Comparison of ENCODE assay signal across 18 cellular contexts in the genomic region with DNA sequence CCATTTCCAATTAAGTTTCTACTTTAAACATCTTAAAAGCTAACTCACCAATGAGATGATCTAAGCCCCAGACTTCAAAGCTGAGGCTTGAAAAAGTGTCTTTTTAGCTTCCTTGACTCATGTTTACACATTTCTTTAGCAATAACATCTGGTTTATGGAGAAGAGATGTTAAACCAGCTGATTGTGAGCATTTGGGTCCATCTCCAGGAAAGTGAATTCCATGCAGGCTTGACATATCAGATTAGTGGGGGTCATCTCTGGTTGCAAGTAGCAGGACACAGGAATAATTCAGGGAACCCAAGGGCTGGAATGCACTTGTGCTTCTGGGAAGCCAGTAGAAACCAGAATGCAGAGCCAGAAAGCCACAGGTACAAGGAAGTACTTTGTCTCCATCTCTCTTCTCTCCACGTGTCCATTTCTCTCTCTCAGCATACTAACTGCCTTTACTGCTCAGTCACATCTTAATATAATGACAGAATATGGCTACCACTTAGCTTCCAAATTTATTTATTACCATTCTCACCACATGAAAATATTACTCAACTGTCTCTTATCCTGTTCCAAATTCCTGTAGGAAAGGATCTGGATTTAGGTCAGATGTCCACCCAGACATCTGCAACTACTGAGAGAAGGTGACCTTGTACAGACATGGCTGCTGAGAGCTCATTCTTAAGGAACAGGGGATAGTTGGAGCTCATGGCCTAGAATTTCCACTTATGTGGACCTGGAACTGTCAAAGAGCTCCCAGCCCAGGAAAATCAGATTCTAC.
"Had no signal": no experiment of that assay in that cellular context is flagged by ENCODE, and none has a peak within 500 bp of the region (broad histone marks: within the 10 kb centered on the region; RNA-seq: fewer than 3 reads in every experiment).

No MANE protein-coding gene starts in this region.

- H3K4me1 ChIP-seq: gastroesophageal sphincter, left lung, sigmoid colon, tibial artery had no signal

- H3K36me3 ChIP-seq: gastroesophageal sphincter, heart left ventricle, left lung, sigmoid colon, tibial artery had no signal

- DNase-seq: activated B cell treated with CpG ODN at 0.5 μM for 24 hours; activated CD4-positive, alpha-beta memory T cell treated with anti-CD3 and anti-CD28 coated beads for 36 hours; activated CD4-positive, alpha-beta T cell treated with anti-CD3 and anti-CD28 coated beads for 4 hours; body of pancreas; effector memory CD8-positive, alpha-beta T cell; heart left ventricle; kidney; left lung; midbrain; occipital lobe; posterior cingulate gyrus; sigmoid colon; stimulated activated CD4-positive, alpha-beta T cell treated with anti-CD3 and anti-CD28 coated beads, Interleukin-1b, Interleukin-23, amount 100 ng/mL, for 48 hours; stimulated activated CD8-positive, alpha-beta memory T cell treated with anti-CD3 and anti-CD28 coated beads, Interleukin-4, amount 100 ng/mL, for 48 hours; stimulated activated naive CD4-positive, alpha-beta T cell treated with Interleukin-2 at 50 U/mL for 16 hours; substantia nigra; tibial artery had no signal

- H3K9me3 ChIP-seq: body of pancreas, gastroesophageal sphincter, heart left ventricle, left lung, sigmoid colon, tibial artery had no signal

- H3K4me3 ChIP-seq: body of pancreas, gastroesophageal sphincter, heart left ventricle, left lung, sigmoid colon, tibial artery had no signal

- H3K27ac ChIP-seq: gastroesophageal sphincter, heart left ventricle, left lung, sigmoid colon, tibial artery had no signal

- ATAC-seq: body of pancreas; effector memory CD8-positive, alpha-beta T cell; gastroesophageal sphincter; heart left ventricle; left lung had no signal

- H3K27me3 ChIP-seq: body of pancreas, gastroesophageal sphincter, heart left ventricle, left lung, sigmoid colon had no signal
